10 cellular contexts compared by ENCODE assay signal in the genomic region with DNA sequence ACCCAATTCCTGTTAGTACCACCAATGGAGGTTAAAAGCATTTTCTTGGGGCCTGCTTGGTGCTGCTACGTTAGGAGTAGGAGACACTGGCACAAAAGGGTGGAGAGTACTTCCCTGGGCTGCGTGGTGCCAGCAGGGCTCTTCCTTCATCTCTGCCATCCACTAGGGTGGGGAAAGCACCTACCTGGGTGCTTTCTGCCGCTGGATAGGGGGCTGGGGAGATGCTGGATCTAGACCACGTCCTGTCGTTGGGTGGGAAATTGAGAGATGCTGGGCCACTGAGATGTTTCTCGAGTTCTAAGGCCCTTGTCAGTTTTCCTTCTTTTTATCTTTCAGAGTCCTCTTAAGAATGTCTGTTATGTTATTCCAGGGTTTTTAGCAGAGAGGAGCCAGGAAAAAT. TPM values are rescaled to one million over a fixed set of nuclear protein-coding genes. Genes with fewer than 3 reads are reported as not detected.
A peak's percentile ranks its signal among the peaks of the same experiment; 100 is the strongest.
DNase-seq lines count a peak whose midpoint lies in the region; ATAC-seq and TF ChIP-seq lines count a peak whose summit lies in the region.
"Had no signal": no experiment of that assay in that cellular context is flagged by ENCODE, and none has a peak within 500 bp of the region (broad histone marks: within the 10 kb centered on the region; RNA-seq: fewer than 3 reads in every experiment).

No MANE protein-coding gene starts in this region.

- peak overlapping the region; percentile 94 for H3K4me2 ChIP-seq in OCI-LY7 (ENCODE audit: low read length)
- H3K4me2 ChIP-seq in trophoblast cell (ENCODE audit: low read length) = no peak overlapping the region

- H4K12ac ChIP-seq in trophoblast cell (ENCODE audit: low read depth, low read length) = no peak overlapping the region

- peaks cover 12% of the 10 kb centered on the region for H3K9me3 Mint-ChIP-seq in central memory CD8-positive, alpha-beta T cell

- ATAC-seq in central memory CD8-positive, alpha-beta T cell (replicated peaks; ENCODE audit: extremely low read depth, poor library complexity, severe bottlenecking) = peak; percentile 11

- no CpG with 5 or more reads among the region's 6 CpGs for WGBS in trophoblast cell (ENCODE audit: extremely low coverage, insufficient coverage, insufficient read length)

- H3K4me3 ChIP-seq in GM08714 (ENCODE audit: low read length) (peak overlapping the region; percentile 42; the same call in 1 of the 2 replicates), OCI-LY7 (ENCODE audit: low read depth, low read length, poor library complexity, severe bottlenecking) (peak overlapping the region; percentile 60), trophoblast cell (ENCODE audit: low read depth, low read length) (peak overlapping the region; percentile 32)

- POLR2A ChIA-PET in OCI-LY7 (lab: Charles Lee) = interaction anchor here (1.4 kb wide), 1 partner anchor 11 kb away, joined by 3 read pairs; no protein-coding TSS in a partner anchor

- H3K27me3 Mint-ChIP-seq in central memory CD8-positive, alpha-beta T cell = no peaks in the 10 kb centered on the region

- peaks cover 12% of the 10 kb centered on the region for H3K36me3 Mint-ChIP-seq in central memory CD8-positive, alpha-beta T cell (ENCODE audit: insufficient read depth)

- H3K23ac ChIP-seq in trophoblast cell (ENCODE audit: low read length) = no peak overlapping the region

- H3K4me1 Mint-ChIP-seq in central memory CD8-positive, alpha-beta T cell = peaks cover 60% of the 10 kb centered on the region

- no peak overlapping the region for H2AK5ac ChIP-seq in trophoblast cell (ENCODE audit: low read length)

- no peak overlapping the region for H2BK5ac ChIP-seq in trophoblast cell (ENCODE audit: low read depth, low read length, poor library complexity)

- peaks cover 50% of the 10 kb centered on the region for H3K4me1 ChIP-seq in OCI-LY7 (ENCODE audit: insufficient read depth, low read length, poor library complexity, severe bottlenecking)
- H3K4me1 ChIP-seq in trophoblast cell (ENCODE audit: control insufficient read depth in 1 of 2, insufficient read depth in 2 of 2, low read length in 2 of 2) = peaks cover 0 to 2% of the 10 kb centered on the region in 2 experiments

- H4K20me1 ChIP-seq in OCI-LY7 (ENCODE audit: insufficient read depth, low read length) = no peaks in the 10 kb centered on the region

- peak overlapping the region; percentile 72 for H3K9ac ChIP-seq in trophoblast cell (ENCODE audit: low read length)

- BruUV-seq in OCI-LY7 (replicated peaks; lab: Mats Ljungman, UMichigan) = no TSS peak

- H3K36me3 ChIP-seq in OCI-LY7 (ENCODE audit: insufficient read depth, low read length) = no peaks in the 10 kb centered on the region; the same call in 1 of the 2 replicates
- H3K36me3 ChIP-seq in trophoblast cell (ENCODE audit: control insufficient read depth in 1 of 2, insufficient read depth in 2 of 2, low read length in 2 of 2) = no peaks in the 10 kb centered on the region

- peak overlapping the region; percentile 92 for H3K27ac ChIP-seq in OCI-LY7 (ENCODE audit: low read depth, low read length, poor library complexity, severe bottlenecking)
- no peak overlapping the region for H3K27ac ChIP-seq in trophoblast cell (ENCODE audit: low read depth, low read length)

- TF ChIP-seq CTCF in OCI-LY7 (conservative IDR thresholded peaks at IDR 0.05; ENCODE audit: low read length) = no peak

- H3K27ac Mint-ChIP-seq in central memory CD8-positive, alpha-beta T cell (ENCODE audit: low read depth) = peak overlapping the region; percentile 88

- CTCF ChIA-PET in OCI-LY7 (lab: Charles Lee; ENCODE audit: unreplicated experiment) = interaction anchor here (0.6 to 1.2 kb wide), 2 partner anchors 29 kb away, joined by 4 read pairs; no protein-coding TSS in a partner anchor

- H3K4me3 Mint-ChIP-seq in central memory CD8-positive, alpha-beta T cell = peak overlapping the region; percentile 67

- H2BK120ac ChIP-seq in trophoblast cell (ENCODE audit: insufficient read depth, low read length, poor library complexity) = no peak overlapping the region

- no peak overlapping the region for H3K4ac ChIP-seq in trophoblast cell (ENCODE audit: low read depth, low read length)

- no peaks in the 10 kb centered on the region for H3K9me2 ChIP-seq in OCI-LY7 (ENCODE audit: insufficient read depth, low read length)

- H4K8ac ChIP-seq in trophoblast cell (ENCODE audit: low read depth, low read length) = no peak overlapping the region

- no peak overlapping the region for H4K91ac ChIP-seq in trophoblast cell (ENCODE audit: low read depth, low read length)

- H2AFZ ChIP-seq in OCI-LY7 (ENCODE audit: low read length) (peak overlapping the region; percentile 52; the same call in 1 of the 2 replicates), trophoblast cell (ENCODE audit: insufficient read depth, low read length, poor library complexity) (no peak overlapping the region)

- H3K14ac ChIP-seq in trophoblast cell (ENCODE audit: low read length) = no peak overlapping the region

- H2BK12ac ChIP-seq in trophoblast cell (ENCODE audit: low read length) = no peak overlapping the region

- H3K79me1 ChIP-seq in trophoblast cell (ENCODE audit: low read length) = no peaks in the 10 kb centered on the region

- intact Hi-C loops in OCI-LY7 (cut with micrococcal nuclease; ENCODE audit: unreplicated experiment) = loop anchor here (1.0 to 2.0 kb wide), 2 partner anchors 18 to 29 kb away; no protein-coding TSS in a partner anchor

- H3K9me3 ChIP-seq in OCI-LY7 (ENCODE audit: low read length) (peaks cover 20% of the 10 kb centered on the region; the same call in 1 of the 2 replicates), trophoblast cell (ENCODE audit: insufficient read depth, low read depth, low read length) (no peaks in the 10 kb centered on the region)

- H3K79me2 ChIP-seq in OCI-LY7 (ENCODE audit: insufficient read depth, low read depth, low read length) = no peaks in the 10 kb centered on the region
- no peaks in the 10 kb centered on the region for H3K79me2 ChIP-seq in trophoblast cell (ENCODE audit: control insufficient read depth, insufficient read depth, low read length, poor library complexity)

- no peaks in the 10 kb centered on the region for H3K27me3 ChIP-seq in trophoblast cell (ENCODE audit: insufficient read depth, low read length)

- no peak overlapping the region for H3K18ac ChIP-seq in trophoblast cell (ENCODE audit: low read length)

- DNase-seq in OCI-LY7 (ENCODE audit: low spot score) (no peak), trophoblast cell (no peak), GOT3 (lab: John Stamatoyannopoulos, UW) (no peak), medulla oblongata (ENCODE audit: extremely low spot score) (no peak), superior temporal gyrus (ENCODE audit: extremely low spot score) (no peak), NCI-H345 (lab: John Stamatoyannopoulos, UW) (no peak)
- no peak for DNase-seq in central memory CD8-positive, alpha-beta T cell (ENCODE audit: low spot score in 2 of 2)
- DNase-seq: DMS153, SHP77 treated with DMSO at 0.1 percent for 48 hours had no signal

RNA-seq across cellular contexts. Expression of gene FCGBP, which starts 6.7 kb away (rescaled TPM):
- 0.21 and 0.41 TPM in 2 replicates for total RNA-seq in OCI-LY7 (2014; rRNA removed; shearing (Covaris generic))
- 1.1 and 1.7 TPM in 2 replicates for total RNA-seq in OCI-LY7 (2022)
- 0.04 and 0.06 TPM in 2 replicates for polyA plus RNA-seq in trophoblast cell (2013)

RNA-seq across cellular contexts. Expression of gene PSMC4, which starts 29.8 kb away (rescaled TPM):
- total RNA-seq in OCI-LY7 (2014; rRNA removed; shearing (Covaris generic)) = 82.3 and 94.3 TPM in 2 replicates
- 73.6 and 78.0 TPM in 2 replicates for total RNA-seq in OCI-LY7 (2022)
- polyA plus RNA-seq in trophoblast cell (2013) = 163 and 169 TPM in 2 replicates

RNA-seq across cellular contexts. Expression of gene ZNF546, which starts 55.7 kb away (rescaled TPM):
- total RNA-seq in OCI-LY7 (2014; rRNA removed; shearing (Covaris generic)) = 2.3 and 5.0 TPM in 2 replicates
- total RNA-seq in OCI-LY7 (2022) = 9.3 and 11.5 TPM in 2 replicates
- 0.33 and 0.53 TPM in 2 replicates for polyA plus RNA-seq in trophoblast cell (2013)
